18 cellular contexts compared by ENCODE assay signal in genomic region chr5:131649160-131649559, GRCh38.
"Had no signal": no experiment of that assay in that cellular context is flagged by ENCODE, and none has a peak within 500 bp of the region (broad histone marks: within the 10 kb centered on the region; RNA-seq: fewer than 3 reads in every experiment).

No MANE protein-coding gene starts in this region.

- H3K9me3 ChIP-seq: prostate gland, spleen, thoracic aorta, upper lobe of right lung had no signal

- H3K4me1 Mint-ChIP-seq: nephron progenitor cell had no signal

- H3K27me3 ChIP-seq: brain microvascular endothelial cell, spleen, upper lobe of right lung had no signal

- H3K27me3 Mint-ChIP-seq: activated B cell treated with CpG ODN at 0.5 μM for 24 hours; activated naive CD8-positive, alpha-beta T cell had no signal

- H3K4me3 ChIP-seq: prostate gland, spleen, thoracic aorta, upper lobe of right lung had no signal

- H3K4me1 ChIP-seq: prostate gland, upper lobe of right lung had no signal

- H3K4me3 Mint-ChIP-seq: activated CD8-positive, alpha-beta T cell treated with anti-CD3 and anti-CD28 coated beads, Interleukin-2, amount 10 ng/mL, durations not matched to agents 7 days and 5 days; activated naive CD8-positive, alpha-beta T cell; activated T-cell treated with anti-CD3 and anti-CD28 coated beads, Interleukin-2, amount 50 U/mL, for 72 hours; nephron progenitor cell had no signal

- H3K27ac ChIP-seq: brain microvascular endothelial cell, prostate gland, spleen, thoracic aorta, upper lobe of right lung had no signal

- DNase-seq: activated B cell treated with CpG ODN at 0.5 μM for 24 hours; activated CD4-positive, alpha-beta T cell treated with anti-CD3 and anti-CD28 coated beads for 48 hours; activated CD8-positive, alpha-beta memory T cell treated with anti-CD3 and anti-CD28 coated beads, Interleukin-2, amount 50 U/mL, for 48 hours; activated CD8-positive, alpha-beta T cell treated with anti-CD3 and anti-CD28 coated beads, Interleukin-2, amount 10 ng/mL, durations not matched to agents 7 days and 5 days; activated gamma-delta T cell; activated T-cell treated with anti-CD3 and anti-CD28 coated beads, Interleukin-2, amount 50 U/mL, for 72 hours; amygdala; brain microvascular endothelial cell; cerebellar nuclear complex; erythroblast; hippocampal formation; kidney glomerular epithelial cell; nephron progenitor cell; spleen; upper lobe of right lung had no signal

- H3K27ac Mint-ChIP-seq: activated CD8-positive, alpha-beta T cell treated with anti-CD3 and anti-CD28 coated beads, Interleukin-2, amount 10 ng/mL, durations not matched to agents 7 days and 5 days; activated naive CD8-positive, alpha-beta T cell; activated T-cell treated with anti-CD3 and anti-CD28 coated beads, Interleukin-2, amount 50 U/mL, for 72 hours; nephron progenitor cell had no signal

- H3K9me3 Mint-ChIP-seq: activated T-cell treated with anti-CD3 and anti-CD28 coated beads, Interleukin-2, amount 50 U/mL, for 72 hours; nephron progenitor cell had no signal
